Comparison of ENCODE assay signal across 2 cellular contexts in the genomic region with DNA sequence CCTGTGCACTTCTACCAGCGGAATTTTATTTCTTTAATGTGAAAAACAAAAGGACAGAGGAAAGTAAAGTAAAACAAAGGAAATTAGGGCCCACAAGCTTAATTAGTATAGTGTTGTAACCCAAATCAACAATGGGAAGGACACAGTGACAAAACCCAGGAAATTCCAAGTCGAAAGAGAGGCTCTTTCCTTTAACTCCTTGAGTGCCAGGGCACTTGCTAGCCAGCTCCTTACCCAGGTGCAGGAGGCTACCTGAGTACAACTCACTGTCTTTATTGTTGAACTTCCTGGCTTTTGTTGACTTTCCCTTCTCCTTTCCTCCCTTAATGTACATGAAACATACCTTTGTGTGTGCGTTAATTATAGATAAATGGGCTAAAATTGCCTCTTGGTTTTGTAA.
TF ChIP-seq lines count a peak whose summit lies in the region.

No MANE protein-coding gene starts in this region.

TF ChIP-seq in HCT116, 20 proteins besides CTCF, POLR2A, EP300 and RAD21 (continued from another document):
- no peak for TF ChIP-seq FOSL1 (IDR thresholded peaks at IDR 0.05; ENCODE audit: low read depth)
- TF ChIP-seq EZH2 (IDR thresholded peaks at IDR 0.05): no peak
- no peak for TF ChIP-seq SP1 (IDR thresholded peaks at IDR 0.05; ENCODE audit: low read depth)
- no peak for TF ChIP-seq ATF3 (IDR thresholded peaks at IDR 0.05)
- TF ChIP-seq EZH2phosphoT487 (IDR thresholded peaks at IDR 0.05; ENCODE audit: borderline replicate concordance): no peak
- TF ChIP-seq, protein P1, sequence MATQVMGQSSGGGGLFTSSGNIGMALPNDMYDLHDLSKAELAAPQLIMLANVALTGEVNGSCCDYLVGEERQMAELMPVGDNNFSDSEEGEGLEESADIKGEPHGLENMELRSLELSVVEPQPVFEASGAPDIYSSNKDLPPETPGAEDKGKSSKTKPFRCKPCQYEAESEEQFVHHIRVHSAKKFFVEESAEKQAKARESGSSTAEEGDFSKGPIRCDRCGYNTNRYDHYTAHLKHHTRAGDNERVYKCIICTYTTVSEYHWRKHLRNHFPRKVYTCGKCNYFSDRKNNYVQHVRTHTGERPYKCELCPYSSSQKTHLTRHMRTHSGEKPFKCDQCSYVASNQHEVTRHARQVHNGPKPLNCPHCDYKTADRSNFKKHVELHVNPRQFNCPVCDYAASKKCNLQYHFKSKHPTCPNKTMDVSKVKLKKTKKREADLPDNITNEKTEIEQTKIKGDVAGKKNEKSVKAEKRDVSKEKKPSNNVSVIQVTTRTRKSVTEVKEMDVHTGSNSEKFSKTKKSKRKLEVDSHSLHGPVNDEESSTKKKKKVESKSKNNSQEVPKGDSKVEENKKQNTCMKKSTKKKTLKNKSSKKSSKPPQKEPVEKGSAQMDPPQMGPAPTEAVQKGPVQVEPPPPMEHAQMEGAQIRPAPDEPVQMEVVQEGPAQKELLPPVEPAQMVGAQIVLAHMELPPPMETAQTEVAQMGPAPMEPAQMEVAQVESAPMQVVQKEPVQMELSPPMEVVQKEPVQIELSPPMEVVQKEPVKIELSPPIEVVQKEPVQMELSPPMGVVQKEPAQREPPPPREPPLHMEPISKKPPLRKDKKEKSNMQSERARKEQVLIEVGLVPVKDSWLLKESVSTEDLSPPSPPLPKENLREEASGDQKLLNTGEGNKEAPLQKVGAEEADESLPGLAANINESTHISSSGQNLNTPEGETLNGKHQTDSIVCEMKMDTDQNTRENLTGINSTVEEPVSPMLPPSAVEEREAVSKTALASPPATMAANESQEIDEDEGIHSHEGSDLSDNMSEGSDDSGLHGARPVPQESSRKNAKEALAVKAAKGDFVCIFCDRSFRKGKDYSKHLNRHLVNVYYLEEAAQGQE (IDR thresholded peaks at IDR 0.05; ENCODE audit: low read depth): no peak

TF ChIP-seq in WTC11, 78 proteins besides CTCF, POLR2A, EP300 and RAD21 (continued from another document):
- TF ChIP-seq TCF7 (CRISPR knock-in tag; IDR thresholded peaks at IDR 0.05; ENCODE audit: low read depth): no peak
- TF ChIP-seq SMAD4 (CRISPR knock-in tag; IDR thresholded peaks at IDR 0.05): no peak
- no peak for TF ChIP-seq ZNF138 (CRISPR knock-in tag; conservative IDR thresholded peaks at IDR 0.05)
- TF ChIP-seq MXD4 (CRISPR knock-in tag; IDR thresholded peaks at IDR 0.05; ENCODE audit: borderline replicate concordance): no peak
- TF ChIP-seq, protein P2, sequence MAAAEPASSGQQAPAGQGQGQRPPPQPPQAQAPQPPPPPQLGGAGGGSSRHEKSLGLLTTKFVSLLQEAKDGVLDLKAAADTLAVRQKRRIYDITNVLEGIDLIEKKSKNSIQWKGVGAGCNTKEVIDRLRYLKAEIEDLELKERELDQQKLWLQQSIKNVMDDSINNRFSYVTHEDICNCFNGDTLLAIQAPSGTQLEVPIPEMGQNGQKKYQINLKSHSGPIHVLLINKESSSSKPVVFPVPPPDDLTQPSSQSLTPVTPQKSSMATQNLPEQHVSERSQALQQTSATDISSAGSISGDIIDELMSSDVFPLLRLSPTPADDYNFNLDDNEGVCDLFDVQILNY (CRISPR knock-in tag; IDR thresholded peaks at IDR 0.05): no peak
- TF ChIP-seq NFE2L1 (CRISPR knock-in tag; IDR thresholded peaks at IDR 0.05): peak; percentile 30; the same call in 1 of the 2 replicates
